Comparison of ENCODE assay signal across 8 cellular contexts in genomic region chr12:47704719-47705118, GRCh38. TPM values are rescaled to one million over a fixed set of nuclear protein-coding genes. Genes with fewer than 3 reads are reported as not detected.
DNase-seq lines count a peak whose midpoint lies in the region; ATAC-seq and TF ChIP-seq lines count a peak whose summit lies in the region.

No MANE protein-coding gene starts in this region.

- peak overlapping the region; percentile 95 for H3K9ac ChIP-seq in adipocyte (ENCODE audit: low read length)

- H3K27me3 ChIP-seq in right cardiac atrium (ENCODE audit: control insufficient read depth, insufficient read depth) (no peaks in the 10 kb centered on the region), adipocyte (replicated peaks; ENCODE audit: control insufficient read depth, insufficient read depth, low read length) (no peaks in the 10 kb centered on the region), lower lobe of right lung (ENCODE audit: low read depth) (no peaks in the 10 kb centered on the region), upper lobe of right lung (no peaks in the 10 kb centered on the region)

- H3K4me3 ChIP-seq in right cardiac atrium (ENCODE audit: low read length) (peak overlapping the region; percentile 91), adipocyte (ENCODE audit: low read length) (peak overlapping the region; percentile 93), lower lobe of right lung (peak overlapping the region; percentile 94), upper lobe of right lung (peak overlapping the region; percentile 90)

- TF ChIP-seq CTCF in lower lobe of right lung (IDR thresholded peaks at IDR 0.05): no peak
- no peak for TF ChIP-seq CTCF in upper lobe of right lung (IDR thresholded peaks at IDR 0.05)

- H3K36me3 ChIP-seq in adipocyte (ENCODE audit: control insufficient read depth, insufficient read depth, low read length, severe bottlenecking) (peaks cover 7% of the 10 kb centered on the region), lower lobe of right lung (peaks cover 17% of the 10 kb centered on the region), upper lobe of right lung (peaks cover 17% of the 10 kb centered on the region)

- H3K4me1 ChIP-seq in right cardiac atrium (ENCODE audit: control insufficient read depth, insufficient read depth, low read length) (no peaks in the 10 kb centered on the region), adipocyte (ENCODE audit: control insufficient read depth, insufficient read depth, low read length) (peaks cover 11% of the 10 kb centered on the region), lower lobe of right lung (peaks cover 35% of the 10 kb centered on the region), upper lobe of right lung (peaks cover 28% of the 10 kb centered on the region)

- DNase-seq in right cardiac atrium (no peak), Right ventricle myocardium superior (no peak), adipocyte (ENCODE audit: low read depth) (no peak), lower lobe of right lung (no peak), upper lobe of right lung (no peak), AG08396 (ENCODE audit: low spot score) (no peak), NCI-H748 (lab: John Stamatoyannopoulos, UW; ENCODE audit: unreplicated experiment) (no peak)
- no peak for DNase-seq in stimulated activated CD4-positive, alpha-beta T cell treated with anti-CD3 and anti-CD28 coated beads, Interleukin-12 subunit alpha, Interleukin-12 subunit beta, amount 100 ng/mL, for 4 hours

- 92% methylated on average over 9 of the region's 9 CpGs for whole genome bisulfite sequencing in right cardiac atrium

- intact Hi-C loops in right cardiac atrium (cut with DNase I): no loop called here
- intact Hi-C loops in Right ventricle myocardium superior (cut with DNase I): no loop called here
- intact Hi-C loops in lower lobe of right lung (cut with DNase I): no loop called here
- intact Hi-C loops in upper lobe of right lung (cut with DNase I): no loop called here

- ATAC-seq in right cardiac atrium: no peak
- ATAC-seq in Right ventricle myocardium superior (ENCODE audit: poor library complexity): no peak
- no peak for ATAC-seq in lower lobe of right lung
- no peak for ATAC-seq in upper lobe of right lung

- H3K27ac ChIP-seq in right cardiac atrium (ENCODE audit: low read length) (no peak overlapping the region), lower lobe of right lung (no peak overlapping the region), upper lobe of right lung (no peak overlapping the region)

- H3K9me3 ChIP-seq in right cardiac atrium (ENCODE audit: control insufficient read depth, low read length) (no peaks in the 10 kb centered on the region), adipocyte (ENCODE audit: control insufficient read depth, low read length) (no peaks in the 10 kb centered on the region), lower lobe of right lung (no peaks in the 10 kb centered on the region), upper lobe of right lung (no peaks in the 10 kb centered on the region)

RNA-seq across cellular contexts. Expression of gene RPAP3, which starts 1.1 kb away (rescaled TPM):
- total RNA-seq in right cardiac atrium (10 to 100 TPM; 15.4 to 22.8 (median 21.3) TPM), Right ventricle myocardium superior (22.7 TPM), lower lobe of right lung (20.2 TPM), upper lobe of right lung (19.9 TPM)
- polyA plus RNA-seq in right cardiac atrium: 11.9 TPM

RNA-seq across cellular contexts. Expression of gene ENDOU, which starts 20.6 kb away (rescaled TPM):
- under 1 TPM; 0.28 to 0.86 (median 0.51) TPM for total RNA-seq in right cardiac atrium
- 0.45 TPM for polyA plus RNA-seq in right cardiac atrium
- total RNA-seq in Right ventricle myocardium superior: 0.11 TPM
- total RNA-seq in lower lobe of right lung: not detected
- total RNA-seq in upper lobe of right lung: 0.32 TPM

RNA-seq across cellular contexts. Expression of gene RAPGEF3, which starts 54.0 kb away (rescaled TPM):
- 10 to 100 TPM; 14.1 to 28.7 (median 23.3) TPM for total RNA-seq in right cardiac atrium
- polyA plus RNA-seq in right cardiac atrium: 44.9 TPM
- 30.6 TPM for total RNA-seq in Right ventricle myocardium superior
- 44.5 TPM for total RNA-seq in lower lobe of right lung
- total RNA-seq in upper lobe of right lung: 69.6 TPM
